ENCODE assay signal across 1 cellular context in genomic region chr1:226444901-226445300, GRCh38.
TF ChIP-seq lines count a peak whose summit lies in the region.

No MANE protein-coding gene starts in this region.

TF ChIP-seq in WTC11, 78 proteins besides CTCF, POLR2A, EP300 and RAD21 (continued from another document):
- TF ChIP-seq AFF4 (CRISPR knock-in tag; IDR thresholded peaks at IDR 0.05; ENCODE audit: borderline replicate concordance) (no peak), SP1 (CRISPR knock-in tag; conservative IDR thresholded peaks at IDR 0.05) (no peak), SOX15 (CRISPR knock-in tag; IDR thresholded peaks at IDR 0.05) (no peak), ZNF232 (CRISPR knock-in tag; IDR thresholded peaks at IDR 0.05) (no peak), TEAD1 (CRISPR knock-in tag; IDR thresholded peaks at IDR 0.05) (no peak), RELA (CRISPR knock-in tag; IDR thresholded peaks at IDR 0.05; ENCODE audit: borderline replicate concordance) (no peak), FOXP4 (CRISPR knock-in tag; IDR thresholded peaks at IDR 0.05) (no peak), ZBTB21 (CRISPR knock-in tag; IDR thresholded peaks at IDR 0.05; ENCODE audit: borderline replicate concordance) (no peak), NFYB (CRISPR knock-in tag; conservative IDR thresholded peaks at IDR 0.05; ENCODE audit: low read depth) (no peak), TEAD4 (CRISPR knock-in tag; IDR thresholded peaks at IDR 0.05) (no peak), FOXP1 (CRISPR knock-in tag; IDR thresholded peaks at IDR 0.05; ENCODE audit: borderline replicate concordance) (no peak), CBFB (CRISPR knock-in tag; IDR thresholded peaks at IDR 0.05; ENCODE audit: low read depth) (no peak), ZNF263 (CRISPR knock-in tag; IDR thresholded peaks at IDR 0.05; ENCODE audit: low read depth) (no peak)
- TF ChIP-seq, protein P1, sequence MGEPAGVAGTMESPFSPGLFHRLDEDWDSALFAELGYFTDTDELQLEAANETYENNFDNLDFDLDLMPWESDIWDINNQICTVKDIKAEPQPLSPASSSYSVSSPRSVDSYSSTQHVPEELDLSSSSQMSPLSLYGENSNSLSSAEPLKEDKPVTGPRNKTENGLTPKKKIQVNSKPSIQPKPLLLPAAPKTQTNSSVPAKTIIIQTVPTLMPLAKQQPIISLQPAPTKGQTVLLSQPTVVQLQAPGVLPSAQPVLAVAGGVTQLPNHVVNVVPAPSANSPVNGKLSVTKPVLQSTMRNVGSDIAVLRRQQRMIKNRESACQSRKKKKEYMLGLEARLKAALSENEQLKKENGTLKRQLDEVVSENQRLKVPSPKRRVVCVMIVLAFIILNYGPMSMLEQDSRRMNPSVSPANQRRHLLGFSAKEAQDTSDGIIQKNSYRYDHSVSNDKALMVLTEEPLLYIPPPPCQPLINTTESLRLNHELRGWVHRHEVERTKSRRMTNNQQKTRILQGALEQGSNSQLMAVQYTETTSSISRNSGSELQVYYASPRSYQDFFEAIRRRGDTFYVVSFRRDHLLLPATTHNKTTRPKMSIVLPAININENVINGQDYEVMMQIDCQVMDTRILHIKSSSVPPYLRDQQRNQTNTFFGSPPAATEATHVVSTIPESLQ (CRISPR knock-in tag; IDR thresholded peaks at IDR 0.05): no peak
- TF ChIP-seq, protein P2, sequence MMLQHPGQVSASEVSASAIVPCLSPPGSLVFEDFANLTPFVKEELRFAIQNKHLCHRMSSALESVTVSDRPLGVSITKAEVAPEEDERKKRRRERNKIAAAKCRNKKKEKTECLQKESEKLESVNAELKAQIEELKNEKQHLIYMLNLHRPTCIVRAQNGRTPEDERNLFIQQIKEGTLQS (CRISPR knock-in tag; conservative IDR thresholded peaks at IDR 0.05): no peak
- TF ChIP-seq, protein P3, sequence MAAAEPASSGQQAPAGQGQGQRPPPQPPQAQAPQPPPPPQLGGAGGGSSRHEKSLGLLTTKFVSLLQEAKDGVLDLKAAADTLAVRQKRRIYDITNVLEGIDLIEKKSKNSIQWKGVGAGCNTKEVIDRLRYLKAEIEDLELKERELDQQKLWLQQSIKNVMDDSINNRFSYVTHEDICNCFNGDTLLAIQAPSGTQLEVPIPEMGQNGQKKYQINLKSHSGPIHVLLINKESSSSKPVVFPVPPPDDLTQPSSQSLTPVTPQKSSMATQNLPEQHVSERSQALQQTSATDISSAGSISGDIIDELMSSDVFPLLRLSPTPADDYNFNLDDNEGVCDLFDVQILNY (CRISPR knock-in tag; IDR thresholded peaks at IDR 0.05): no peak
